ENCODE assay signal across 1 cellular context in the genomic region with DNA sequence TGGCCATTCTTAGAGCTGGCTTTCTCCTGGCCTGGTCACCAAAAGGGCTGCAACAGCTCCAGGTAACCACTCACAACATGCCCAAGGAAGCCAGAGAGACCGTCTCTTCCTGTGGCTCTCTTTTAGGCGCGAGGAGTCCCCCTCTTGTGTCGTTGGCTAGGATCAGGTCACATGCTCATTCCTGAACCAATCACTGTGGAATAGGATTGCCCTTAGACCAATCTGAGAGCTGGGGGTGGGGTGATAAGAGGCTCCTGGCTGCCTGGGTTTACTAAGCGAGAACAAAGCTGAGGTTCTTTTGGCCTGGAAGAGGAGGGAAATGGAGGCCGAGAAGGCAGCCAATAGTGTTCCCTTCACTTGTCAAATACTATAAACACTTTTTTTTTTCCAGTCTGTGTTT.
A peak's percentile ranks its signal among the peaks of the same experiment; 100 is the strongest.
TF ChIP-seq lines count a peak whose summit lies in the region.

No MANE protein-coding gene starts in this region.

TF ChIP-seq in K562, 482 proteins besides CTCF, POLR2A, EP300 and RAD21 (continued from another document):
- TF ChIP-seq FOS (IDR thresholded peaks at IDR 0.05; ENCODE audit: extremely low read depth, insufficient read length) (peak; percentile 50), ERF (CRISPR knock-in tag; IDR thresholded peaks at IDR 0.05) (no peak)
